ENCODE assay signal across 3 cellular contexts in the genomic region with DNA sequence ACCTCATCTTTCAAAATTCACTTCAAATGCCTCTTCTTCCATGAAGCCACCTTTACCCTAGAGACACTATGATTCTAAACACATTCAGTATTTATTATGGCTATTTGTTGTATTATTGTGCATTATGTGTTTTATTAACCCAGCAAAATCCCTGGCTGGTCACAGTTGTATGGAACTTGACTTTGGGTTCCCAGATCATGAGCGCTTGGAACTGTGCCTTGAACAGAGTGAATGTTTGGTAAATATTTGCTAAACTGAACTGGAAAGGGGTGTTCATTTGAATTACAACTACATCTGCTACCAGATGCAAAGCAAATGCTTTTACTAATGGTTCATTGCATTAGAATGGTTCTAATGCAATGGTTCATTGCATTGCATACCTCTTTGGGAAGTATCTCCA.
A peak's percentile ranks its signal among the peaks of the same experiment; 100 is the strongest.
TF ChIP-seq lines count a peak whose summit lies in the region.

No MANE protein-coding gene starts in this region.

TF ChIP-seq in liver, 16 proteins besides CTCF, POLR2A, EP300 and RAD21 (continued from another document):
- TF ChIP-seq SP1 (IDR thresholded peaks at IDR 0.05) (peak; percentile 43), FOXA1 (IDR thresholded peaks at IDR 0.05) (no peak), NR2F2 (IDR thresholded peaks at IDR 0.05) (no peak), TAF1 (conservative IDR thresholded peaks at IDR 0.05) (no peak), FOXA2 (IDR thresholded peaks at IDR 0.05) (no peak), HNF4A (conservative IDR thresholded peaks at IDR 0.05) (peak; percentile 58 to 75), RXRA (IDR thresholded peaks at IDR 0.05) (peak in 1 of 2 donors; percentile 50), EGR1 (IDR thresholded peaks at IDR 0.05; ENCODE audit: low read depth in 2 of 2) (no peak), YY1 (IDR thresholded peaks at IDR 0.05) (peak; percentile 41), JUND (IDR thresholded peaks at IDR 0.05) (no peak), GABPA (IDR thresholded peaks at IDR 0.05 in 1 of 2, conservative IDR thresholded peaks at IDR 0.05 in 1 of 2) (no peak)
- TF ChIP-seq, protein P1, sequence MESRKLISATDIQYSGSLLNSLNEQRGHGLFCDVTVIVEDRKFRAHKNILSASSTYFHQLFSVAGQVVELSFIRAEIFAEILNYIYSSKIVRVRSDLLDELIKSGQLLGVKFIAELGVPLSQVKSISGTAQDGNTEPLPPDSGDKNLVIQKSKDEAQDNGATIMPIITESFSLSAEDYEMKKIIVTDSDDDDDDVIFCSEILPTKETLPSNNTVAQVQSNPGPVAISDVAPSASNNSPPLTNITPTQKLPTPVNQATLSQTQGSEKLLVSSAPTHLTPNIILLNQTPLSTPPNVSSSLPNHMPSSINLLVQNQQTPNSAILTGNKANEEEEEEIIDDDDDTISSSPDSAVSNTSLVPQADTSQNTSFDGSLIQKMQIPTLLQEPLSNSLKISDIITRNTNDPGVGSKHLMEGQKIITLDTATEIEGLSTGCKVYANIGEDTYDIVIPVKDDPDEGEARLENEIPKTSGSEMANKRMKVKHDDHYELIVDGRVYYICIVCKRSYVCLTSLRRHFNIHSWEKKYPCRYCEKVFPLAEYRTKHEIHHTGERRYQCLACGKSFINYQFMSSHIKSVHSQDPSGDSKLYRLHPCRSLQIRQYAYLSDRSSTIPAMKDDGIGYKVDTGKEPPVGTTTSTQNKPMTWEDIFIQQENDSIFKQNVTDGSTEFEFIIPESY (IDR thresholded peaks at IDR 0.05) = peak; percentile 31
- TF ChIP-seq, protein P2, sequence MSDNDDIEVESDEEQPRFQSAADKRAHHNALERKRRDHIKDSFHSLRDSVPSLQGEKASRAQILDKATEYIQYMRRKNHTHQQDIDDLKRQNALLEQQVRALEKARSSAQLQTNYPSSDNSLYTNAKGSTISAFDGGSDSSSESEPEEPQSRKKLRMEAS (IDR thresholded peaks at IDR 0.05) = no peak
- TF ChIP-seq, protein P3, sequence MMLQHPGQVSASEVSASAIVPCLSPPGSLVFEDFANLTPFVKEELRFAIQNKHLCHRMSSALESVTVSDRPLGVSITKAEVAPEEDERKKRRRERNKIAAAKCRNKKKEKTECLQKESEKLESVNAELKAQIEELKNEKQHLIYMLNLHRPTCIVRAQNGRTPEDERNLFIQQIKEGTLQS (IDR thresholded peaks at IDR 0.05) = no peak
- TF ChIP-seq, protein P4, sequence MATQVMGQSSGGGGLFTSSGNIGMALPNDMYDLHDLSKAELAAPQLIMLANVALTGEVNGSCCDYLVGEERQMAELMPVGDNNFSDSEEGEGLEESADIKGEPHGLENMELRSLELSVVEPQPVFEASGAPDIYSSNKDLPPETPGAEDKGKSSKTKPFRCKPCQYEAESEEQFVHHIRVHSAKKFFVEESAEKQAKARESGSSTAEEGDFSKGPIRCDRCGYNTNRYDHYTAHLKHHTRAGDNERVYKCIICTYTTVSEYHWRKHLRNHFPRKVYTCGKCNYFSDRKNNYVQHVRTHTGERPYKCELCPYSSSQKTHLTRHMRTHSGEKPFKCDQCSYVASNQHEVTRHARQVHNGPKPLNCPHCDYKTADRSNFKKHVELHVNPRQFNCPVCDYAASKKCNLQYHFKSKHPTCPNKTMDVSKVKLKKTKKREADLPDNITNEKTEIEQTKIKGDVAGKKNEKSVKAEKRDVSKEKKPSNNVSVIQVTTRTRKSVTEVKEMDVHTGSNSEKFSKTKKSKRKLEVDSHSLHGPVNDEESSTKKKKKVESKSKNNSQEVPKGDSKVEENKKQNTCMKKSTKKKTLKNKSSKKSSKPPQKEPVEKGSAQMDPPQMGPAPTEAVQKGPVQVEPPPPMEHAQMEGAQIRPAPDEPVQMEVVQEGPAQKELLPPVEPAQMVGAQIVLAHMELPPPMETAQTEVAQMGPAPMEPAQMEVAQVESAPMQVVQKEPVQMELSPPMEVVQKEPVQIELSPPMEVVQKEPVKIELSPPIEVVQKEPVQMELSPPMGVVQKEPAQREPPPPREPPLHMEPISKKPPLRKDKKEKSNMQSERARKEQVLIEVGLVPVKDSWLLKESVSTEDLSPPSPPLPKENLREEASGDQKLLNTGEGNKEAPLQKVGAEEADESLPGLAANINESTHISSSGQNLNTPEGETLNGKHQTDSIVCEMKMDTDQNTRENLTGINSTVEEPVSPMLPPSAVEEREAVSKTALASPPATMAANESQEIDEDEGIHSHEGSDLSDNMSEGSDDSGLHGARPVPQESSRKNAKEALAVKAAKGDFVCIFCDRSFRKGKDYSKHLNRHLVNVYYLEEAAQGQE (IDR thresholded peaks at IDR 0.05) = no peak

TF ChIP-seq in HepG2, 621 proteins besides CTCF, POLR2A, EP300 and RAD21:
- TF ChIP-seq ZNF138 (CRISPR knock-in tag; IDR thresholded peaks at IDR 0.05; ENCODE audit: low read depth) = no peak
- TF ChIP-seq, protein P5, sequence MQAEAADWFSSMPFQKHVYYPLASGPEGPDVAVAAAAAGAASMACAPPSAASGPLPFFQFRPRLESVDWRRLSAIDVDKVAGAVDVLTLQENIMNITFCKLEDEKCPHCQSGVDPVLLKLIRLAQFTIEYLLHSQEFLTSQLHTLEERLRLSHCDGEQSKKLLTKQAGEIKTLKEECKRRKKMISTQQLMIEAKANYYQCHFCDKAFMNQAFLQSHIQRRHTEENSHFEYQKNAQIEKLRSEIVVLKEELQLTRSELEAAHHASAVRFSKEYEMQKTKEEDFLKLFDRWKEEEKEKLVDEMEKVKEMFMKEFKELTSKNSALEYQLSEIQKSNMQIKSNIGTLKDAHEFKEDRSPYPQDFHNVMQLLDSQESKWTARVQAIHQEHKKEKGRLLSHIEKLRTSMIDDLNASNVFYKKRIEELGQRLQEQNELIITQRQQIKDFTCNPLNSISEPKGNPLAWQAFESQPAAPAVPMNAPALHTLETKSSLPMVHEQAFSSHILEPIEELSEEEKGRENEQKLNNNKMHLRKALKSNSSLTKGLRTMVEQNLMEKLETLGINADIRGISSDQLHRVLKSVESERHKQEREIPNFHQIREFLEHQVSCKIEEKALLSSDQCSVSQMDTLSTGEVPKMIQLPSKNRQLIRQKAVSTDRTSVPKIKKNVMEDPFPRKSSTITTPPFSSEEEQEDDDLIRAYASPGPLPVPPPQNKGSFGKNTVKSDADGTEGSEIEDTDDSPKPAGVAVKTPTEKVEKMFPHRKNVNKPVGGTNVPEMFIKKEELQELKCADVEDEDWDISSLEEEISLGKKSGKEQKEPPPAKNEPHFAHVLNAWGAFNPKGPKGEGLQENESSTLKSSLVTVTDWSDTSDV (CRISPR knock-in tag; IDR thresholded peaks at IDR 0.05) = no peak
- TF ChIP-seq ZNF234 (CRISPR knock-in tag; conservative IDR thresholded peaks at IDR 0.05) = no peak
- TF ChIP-seq ZNF652 (CRISPR knock-in tag; IDR thresholded peaks at IDR 0.05; ENCODE audit: borderline replicate concordance, low read depth) = no peak
- TF ChIP-seq RXRB (CRISPR knock-in tag; IDR thresholded peaks at IDR 0.05; ENCODE audit: borderline replicate concordance) = no peak
- TF ChIP-seq ZNF232 (CRISPR knock-in tag; IDR thresholded peaks at IDR 0.05; ENCODE audit: borderline replicate concordance) = no peak
- no peak for TF ChIP-seq ZNF552 (CRISPR knock-in tag; IDR thresholded peaks at IDR 0.05; ENCODE audit: borderline replicate concordance)
- TF ChIP-seq ZFX (CRISPR knock-in tag; IDR thresholded peaks at IDR 0.05; ENCODE audit: low read depth) = no peak
TF ChIP-seq in HepG2: peak in this region for 0.

TF ChIP-seq in WTC11, 78 proteins besides CTCF, POLR2A, EP300 and RAD21:
- TF ChIP-seq, protein P6, sequence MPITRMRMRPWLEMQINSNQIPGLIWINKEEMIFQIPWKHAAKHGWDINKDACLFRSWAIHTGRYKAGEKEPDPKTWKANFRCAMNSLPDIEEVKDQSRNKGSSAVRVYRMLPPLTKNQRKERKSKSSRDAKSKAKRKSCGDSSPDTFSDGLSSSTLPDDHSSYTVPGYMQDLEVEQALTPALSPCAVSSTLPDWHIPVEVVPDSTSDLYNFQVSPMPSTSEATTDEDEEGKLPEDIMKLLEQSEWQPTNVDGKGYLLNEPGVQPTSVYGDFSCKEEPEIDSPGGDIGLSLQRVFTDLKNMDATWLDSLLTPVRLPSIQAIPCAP (CRISPR knock-in tag; IDR thresholded peaks at IDR 0.05) = no peak
